Comparison of ENCODE assay signal across 16 cellular contexts in genomic region chr9:97176206-97176605, GRCh38.
DNase-seq lines count a peak whose midpoint lies in the region; ATAC-seq lines count a peak whose summit lies in the region.
"Had no signal": no experiment of that assay in that cellular context is flagged by ENCODE, and none has a peak within 500 bp of the region (broad histone marks: within the 10 kb centered on the region; RNA-seq: fewer than 3 reads in every experiment).

No MANE protein-coding gene starts in this region.

- no peaks in the 10 kb centered on the region for H3K27me3 ChIP-seq in SJCRH30
- H3K27me3 ChIP-seq: BLaER1 treated with 17β-estradiol and CSF1 and Interleukin-3, amounts not matched to agents 10 nM and 100 nM; colonic mucosa; SJSA1 had no signal

- DNase-seq in EH (ENCODE audit: low read depth), result peak; percentile 0
- peak; percentile 56 for DNase-seq in NCI-H1694 (lab: John Stamatoyannopoulos, UW)
- DNase-seq in SJCRH30, result peak; percentile 57 to 69
- peak; percentile 0 for DNase-seq in iris pigment epithelial cell (ENCODE audit: low read depth)
- no peak for DNase-seq in NOMO-1 treated with dmso at 0.1 percent for 144 hours (lab: John Stamatoyannopoulos, UW; ENCODE audit: unreplicated experiment)
- DNase-seq: activated CD4-positive, alpha-beta memory T cell treated with anti-CD3 and anti-CD28 coated beads, Interleukin-2, amount 10 ng/mL, durations not matched to agents 7 days and 5 days; amniotic stem cell; colonic mucosa; NCI-H526 treated with DMSO at 0.1 percent for 48 hours had no signal

- ATAC-seq in GM21381 (IDR thresholded peaks at IDR 0.05; ENCODE audit: unreplicated experiment) (no peak), GM19351 (IDR thresholded peaks at IDR 0.05; ENCODE audit: unreplicated experiment) (no peak), HG03108 (IDR thresholded peaks at IDR 0.05; ENCODE audit: unreplicated experiment) (no peak)
- ATAC-seq: esophagus mucosa had no signal

- no peak overlapping the region for H3K27ac ChIP-seq in SJCRH30
- H3K27ac ChIP-seq: BLaER1 treated with 17β-estradiol and CSF1 and Interleukin-3, amounts not matched to agents 10 nM and 100 nM; colonic mucosa; parathyroid adenoma; SJSA1 had no signal

- no peaks in the 10 kb centered on the region for H3K36me3 ChIP-seq in SJCRH30
- H3K36me3 ChIP-seq: BLaER1 treated with 17β-estradiol and CSF1 and Interleukin-3, amounts not matched to agents 10 nM and 100 nM; colonic mucosa; SJSA1 had no signal

- H3K9me3 ChIP-seq in SJCRH30 (replicated peaks), result no peaks in the 10 kb centered on the region
- H3K9me3 ChIP-seq: colonic mucosa, SJSA1 had no signal

- H3K4me1 ChIP-seq in SJCRH30, result no peaks in the 10 kb centered on the region
- H3K4me1 ChIP-seq: colonic mucosa, parathyroid adenoma, SJSA1 had no signal

- no peak overlapping the region for H3K4me3 ChIP-seq in SJCRH30
- H3K4me3 ChIP-seq: BLaER1 treated with 17β-estradiol and CSF1 and Interleukin-3, amounts not matched to agents 10 nM and 100 nM; colonic mucosa; SJSA1 had no signal
